Comparison of ENCODE assay signal across 8 cellular contexts in the genomic region with DNA sequence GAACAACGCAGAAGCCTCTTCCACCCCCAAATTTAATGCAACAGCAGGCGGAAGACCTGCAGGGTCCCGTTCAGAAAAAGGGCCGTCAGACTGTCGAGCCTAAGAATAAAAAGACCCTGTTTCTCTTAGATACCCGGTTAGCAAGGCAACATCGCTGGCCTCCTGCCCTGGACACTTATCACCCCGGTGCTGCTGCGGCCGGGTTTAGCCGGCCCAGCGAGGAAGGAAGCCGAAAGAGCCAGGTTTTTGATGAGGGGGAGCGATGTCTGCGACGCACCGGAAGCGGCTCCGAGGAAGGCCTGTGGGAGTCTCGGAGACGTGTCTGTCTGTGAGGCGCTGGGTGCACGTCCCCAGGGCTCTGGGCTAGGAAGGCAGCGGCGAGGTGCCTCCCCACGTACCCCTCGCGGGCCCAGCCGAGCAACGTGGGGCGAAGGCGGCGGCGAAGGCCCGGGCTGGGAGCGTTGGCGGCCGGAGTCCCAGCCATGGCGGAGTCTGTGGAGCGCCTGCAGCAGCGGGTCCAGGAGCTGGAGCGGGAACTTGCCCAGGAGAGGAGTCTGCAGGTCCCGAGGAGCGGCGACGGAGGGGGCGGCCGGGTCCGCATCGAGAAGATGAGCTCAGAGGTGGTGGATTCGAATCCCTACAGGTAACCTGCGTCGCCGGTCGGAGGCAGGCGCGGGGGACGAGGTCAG. TPM values are rescaled to one million over a fixed set of nuclear protein-coding genes. Genes with fewer than 3 reads are reported as not detected.
A peak's percentile ranks its signal among the peaks of the same experiment; 100 is the strongest.
DNase-seq lines count a peak whose midpoint lies in the region; ATAC-seq and TF ChIP-seq lines count a peak whose summit lies in the region.

Gene UBA5 (plus strand): TSS at position 274 of the 689 bp plus-strand sequence. CDS start 209 bp downstream, at position 483.

- peak within 1 kb of the TSS; percentile 95 to 100 (median 98) for H3K4me3 Mint-ChIP-seq in IgD-negative memory B cell
- H3K4me3 Mint-ChIP-seq in activated naive CD4-positive, alpha-beta T cell treated with anti-CD3 and anti-CD28 coated beads for 36 hours, result peak within 1 kb of the TSS; percentile 95

- H3K4me1 ChIP-seq in SJSA1 (replicated peaks) (peaks cover 8% of the 10 kb centered on the region; the same call in 1 of the 2 replicates), gastroesophageal sphincter (peaks cover 4 to 41% (median 15%) of the 10 kb centered on the region in 3 donors)

- ATAC-seq in GM21576 (IDR thresholded peaks at IDR 0.05; ENCODE audit: unreplicated experiment), result peak; percentile 58
- ATAC-seq in gastroesophageal sphincter, result peak; percentile 80

- TF ChIP-seq EP300 in gastroesophageal sphincter (IDR thresholded peaks at IDR 0.05), result no peak

- H3K27me3 ChIP-seq in SJSA1 (replicated peaks), result no peaks in the 10 kb centered on the region
- no peaks in the 10 kb centered on the region for H3K27me3 ChIP-seq in gastroesophageal sphincter

- peak within 1 kb of the TSS; percentile 81 for H3K4me3 ChIP-seq in SJSA1
- H3K4me3 ChIP-seq in gastroesophageal sphincter, result peak within 1 kb of the TSS; percentile 78 to 92

- intact Hi-C loops in activated naive CD4-positive, alpha-beta T cell treated with anti-CD3 and anti-CD28 coated beads for 36 hours (cut with micrococcal nuclease), result loop anchor here (1.0 to 5.0 kb wide), 6 partner anchors 62 to 1827 kb away; partner anchors contain the start of genes ANAPC13, CDV3, CEP63 and DNAJC13

- TF ChIP-seq POLR2A in gastroesophageal sphincter (IDR thresholded peaks at IDR 0.05), result peak in 1 of 2 donors; percentile 3

- H3K27ac Mint-ChIP-seq in IgD-negative memory B cell, result peak within 1 kb of the TSS; percentile 90 to 97 (median 94)
- peak within 1 kb of the TSS; percentile 94 for H3K27ac Mint-ChIP-seq in activated naive CD4-positive, alpha-beta T cell treated with anti-CD3 and anti-CD28 coated beads for 36 hours

- no peak for TF ChIP-seq CTCF in gastroesophageal sphincter (IDR thresholded peaks at IDR 0.05)

- WGBS in gastroesophageal sphincter (ENCODE audit: low coverage in 1 of 2), 2 donors, result 0% methylated on average over 10 of the region's 58 CpGs; no CpG with 5 or more reads in 1 of the 2 donors

- H3K36me3 ChIP-seq in SJSA1, result no peaks in the 10 kb centered on the region
- H3K36me3 ChIP-seq in gastroesophageal sphincter, result no peaks in the 10 kb centered on the region

- H3K27ac ChIP-seq in SJSA1 (peak within 1 kb of the TSS; percentile 63), gastroesophageal sphincter (peak within 1 kb of the TSS; percentile 73 to 96 (median 96)), temporal lobe (ENCODE audit: low read depth, low read length) (peak within 1 kb of the TSS; percentile 87)

- H3K9me3 Mint-ChIP-seq in IgD-negative memory B cell, result no peaks in the 10 kb centered on the region
- no peaks in the 10 kb centered on the region for H3K9me3 Mint-ChIP-seq in activated naive CD4-positive, alpha-beta T cell treated with anti-CD3 and anti-CD28 coated beads for 36 hours

- CTCF ChIA-PET in activated naive CD4-positive, alpha-beta T cell treated with anti-CD3 and anti-CD28 coated beads for 36 hours (lab: Charles Lee), result interaction anchor here (0.6 to 1.4 kb wide), 3 partner anchors 64 to 335 kb away, joined by 3 to 7 read pairs (median 4); no protein-coding TSS in a partner anchor

- H3K27me3 Mint-ChIP-seq in IgD-negative memory B cell, result no peaks in the 10 kb centered on the region
- H3K27me3 Mint-ChIP-seq in activated naive CD4-positive, alpha-beta T cell treated with anti-CD3 and anti-CD28 coated beads for 36 hours (ENCODE audit: low read depth), result no peaks in the 10 kb centered on the region

- DNase-seq in Daoy (ENCODE audit: low read depth) (peak; percentile 78), SJSA1 (ENCODE audit: low read depth in 1 of 2, low spot score in 2 of 2) (peak; percentile 62 to 76), nucleus accumbens (lab: John Stamatoyannopoulos, UW) (peak in 54 of 56 donors; percentile 8 to 88 (median 65))
- peak; percentile 74 for DNase-seq in activated naive CD4-positive, alpha-beta T cell treated with anti-CD3 and anti-CD28 coated beads for 36 hours

- no peaks in the 10 kb centered on the region for H3K36me3 Mint-ChIP-seq in IgD-negative memory B cell
- peaks cover 8% of the 10 kb centered on the region for H3K36me3 Mint-ChIP-seq in activated naive CD4-positive, alpha-beta T cell treated with anti-CD3 and anti-CD28 coated beads for 36 hours (ENCODE audit: low read depth)

- H3K4me1 Mint-ChIP-seq in IgD-negative memory B cell, result peaks cover 23 to 53% (median 39%) of the 10 kb centered on the region in 3 donors
- peaks cover 48% of the 10 kb centered on the region for H3K4me1 Mint-ChIP-seq in activated naive CD4-positive, alpha-beta T cell treated with anti-CD3 and anti-CD28 coated beads for 36 hours (ENCODE audit: low read depth)

- H3K9me3 ChIP-seq in SJSA1 (replicated peaks) (no peaks in the 10 kb centered on the region), gastroesophageal sphincter (no peaks in the 10 kb centered on the region)

RNA-seq across cellular contexts. Expression of gene UBA5, which starts in this region (rescaled TPM):
- 31.7 and 48.8 TPM in 2 replicates for total RNA-seq in Daoy (2014; rRNA removed; shearing (Covaris generic))
- polyA plus RNA-seq in IgD-negative memory B cell, result 38.6 TPM
- total RNA-seq in SJSA1 (2014; rRNA removed; shearing (Covaris generic)), result 45.0 and 58.7 TPM in 2 replicates
- total RNA-seq in activated naive CD4-positive, alpha-beta T cell treated with anti-CD3 and anti-CD28 coated beads for 36 hours, result 10 to 100 TPM; 40.8 to 40.9 TPM
- total RNA-seq in gastroesophageal sphincter (10 to 100 TPM; 24.5 to 48.2 (median 35.6) TPM), temporal lobe (86.3 TPM)

Comparison
In these comparisons a context has a peak if more than half of its experiments do, and no peak if none do; other contexts are left out.
1. Peak in every context shown above with its lines: DNase-seq, ATAC-seq, H3K4me3 ChIP-seq and H3K27ac ChIP-seq.